Comparison of ENCODE assay signal across 1 cellular context in the genomic region with DNA sequence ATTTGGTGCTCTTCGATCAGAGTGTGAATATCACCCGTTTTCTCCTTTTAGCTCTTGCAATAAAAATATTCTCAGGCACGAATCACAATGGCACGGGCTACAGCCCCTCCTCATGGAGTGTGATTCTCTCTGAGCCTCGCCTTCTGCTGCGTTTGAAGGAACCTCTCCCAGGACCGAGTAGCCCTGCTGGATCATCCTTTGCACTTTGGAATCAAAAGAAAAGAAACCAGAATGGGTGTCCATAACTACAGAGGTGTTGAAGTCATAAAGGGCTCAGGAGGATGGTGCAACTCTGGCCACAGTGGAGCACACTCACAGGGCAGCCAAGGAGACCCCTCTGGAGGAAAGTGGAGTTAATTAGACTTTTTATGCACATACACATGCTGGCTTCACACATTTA.
TF ChIP-seq lines count a peak whose summit lies in the region.

No MANE protein-coding gene starts in this region.

TF ChIP-seq in GM23338, 12 proteins besides CTCF, POLR2A, EP300 and RAD21 (continued from another document):
- TF ChIP-seq, protein P1, sequence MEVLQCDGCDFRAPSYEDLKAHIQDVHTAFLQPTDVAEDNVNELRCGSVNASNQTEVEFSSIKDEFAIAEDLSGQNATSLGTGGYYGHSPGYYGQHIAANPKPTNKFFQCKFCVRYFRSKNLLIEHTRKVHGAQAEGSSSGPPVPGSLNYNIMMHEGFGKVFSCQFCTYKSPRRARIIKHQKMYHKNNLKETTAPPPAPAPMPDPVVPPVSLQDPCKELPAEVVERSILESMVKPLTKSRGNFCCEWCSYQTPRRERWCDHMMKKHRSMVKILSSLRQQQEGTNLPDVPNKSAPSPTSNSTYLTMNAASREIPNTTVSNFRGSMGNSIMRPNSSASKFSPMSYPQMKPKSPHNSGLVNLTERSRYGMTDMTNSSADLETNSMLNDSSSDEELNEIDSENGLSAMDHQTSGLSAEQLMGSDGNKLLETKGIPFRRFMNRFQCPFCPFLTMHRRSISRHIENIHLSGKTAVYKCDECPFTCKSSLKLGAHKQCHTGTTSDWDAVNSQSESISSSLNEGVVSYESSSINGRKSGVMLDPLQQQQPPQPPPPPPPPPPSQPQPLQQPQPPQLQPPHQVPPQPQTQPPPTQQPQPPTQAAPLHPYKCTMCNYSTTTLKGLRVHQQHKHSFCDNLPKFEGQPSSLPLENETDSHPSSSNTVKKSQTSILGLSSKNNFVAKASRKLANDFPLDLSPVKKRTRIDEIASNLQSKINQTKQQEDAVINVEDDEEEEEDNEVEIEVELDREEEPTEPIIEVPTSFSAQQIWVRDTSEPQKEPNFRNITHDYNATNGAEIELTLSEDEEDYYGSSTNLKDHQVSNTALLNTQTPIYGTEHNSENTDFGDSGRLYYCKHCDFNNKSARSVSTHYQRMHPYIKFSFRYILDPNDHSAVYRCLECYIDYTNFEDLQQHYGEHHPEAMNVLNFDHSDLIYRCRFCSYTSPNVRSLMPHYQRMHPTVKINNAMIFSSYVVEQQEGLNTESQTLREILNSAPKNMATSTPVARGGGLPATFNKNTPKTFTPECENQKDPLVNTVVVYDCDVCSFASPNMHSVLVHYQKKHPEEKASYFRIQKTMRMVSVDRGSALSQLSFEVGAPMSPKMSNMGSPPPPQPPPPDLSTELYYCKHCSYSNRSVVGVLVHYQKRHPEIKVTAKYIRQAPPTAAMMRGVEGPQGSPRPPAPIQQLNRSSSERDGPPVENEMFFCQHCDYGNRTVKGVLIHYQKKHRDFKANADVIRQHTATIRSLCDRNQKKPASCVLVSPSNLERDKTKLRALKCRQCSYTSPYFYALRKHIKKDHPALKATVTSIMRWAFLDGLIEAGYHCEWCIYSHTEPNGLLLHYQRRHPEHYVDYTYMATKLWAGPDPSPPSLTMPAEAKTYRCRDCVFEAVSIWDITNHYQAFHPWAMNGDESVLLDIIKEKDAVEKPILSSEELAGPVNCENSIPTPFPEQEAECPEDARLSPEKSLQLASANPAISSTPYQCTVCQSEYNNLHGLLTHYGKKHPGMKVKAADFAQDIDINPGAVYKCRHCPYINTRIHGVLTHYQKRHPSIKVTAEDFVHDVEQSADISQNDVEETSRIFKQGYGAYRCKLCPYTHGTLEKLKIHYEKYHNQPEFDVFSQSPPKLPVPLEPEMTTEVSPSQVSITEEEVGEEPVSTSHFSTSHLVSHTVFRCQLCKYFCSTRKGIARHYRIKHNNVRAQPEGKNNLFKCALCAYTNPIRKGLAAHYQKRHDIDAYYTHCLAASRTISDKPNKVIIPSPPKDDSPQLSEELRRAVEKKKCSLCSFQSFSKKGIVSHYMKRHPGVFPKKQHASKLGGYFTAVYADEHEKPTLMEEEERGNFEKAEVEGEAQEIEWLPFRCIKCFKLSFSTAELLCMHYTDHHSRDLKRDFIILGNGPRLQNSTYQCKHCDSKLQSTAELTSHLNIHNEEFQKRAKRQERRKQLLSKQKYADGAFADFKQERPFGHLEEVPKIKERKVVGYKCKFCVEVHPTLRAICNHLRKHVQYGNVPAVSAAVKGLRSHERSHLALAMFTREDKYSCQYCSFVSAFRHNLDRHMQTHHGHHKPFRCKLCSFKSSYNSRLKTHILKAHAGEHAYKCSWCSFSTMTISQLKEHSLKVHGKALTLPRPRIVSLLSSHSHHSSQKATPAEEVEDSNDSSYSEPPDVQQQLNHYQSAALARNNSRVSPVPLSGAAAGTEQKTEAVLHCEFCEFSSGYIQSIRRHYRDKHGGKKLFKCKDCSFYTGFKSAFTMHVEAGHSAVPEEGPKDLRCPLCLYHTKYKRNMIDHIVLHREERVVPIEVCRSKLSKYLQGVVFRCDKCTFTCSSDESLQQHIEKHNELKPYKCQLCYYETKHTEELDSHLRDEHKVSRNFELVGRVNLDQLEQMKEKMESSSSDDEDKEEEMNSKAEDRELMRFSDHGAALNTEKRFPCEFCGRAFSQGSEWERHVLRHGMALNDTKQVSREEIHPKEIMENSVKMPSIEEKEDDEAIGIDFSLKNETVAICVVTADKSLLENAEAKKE (CRISPR knock-in tag; IDR thresholded peaks at IDR 0.05) = no peak
- no peak for TF ChIP-seq ZNF331 (CRISPR knock-in tag; IDR thresholded peaks at IDR 0.05; ENCODE audit: low read depth)
- no peak for TF ChIP-seq ZNF114 (CRISPR knock-in tag; IDR thresholded peaks at IDR 0.05)
- no peak for TF ChIP-seq CREB1 (CRISPR knock-in tag; IDR thresholded peaks at IDR 0.05; ENCODE audit: low read depth)
- TF ChIP-seq, protein P2, sequence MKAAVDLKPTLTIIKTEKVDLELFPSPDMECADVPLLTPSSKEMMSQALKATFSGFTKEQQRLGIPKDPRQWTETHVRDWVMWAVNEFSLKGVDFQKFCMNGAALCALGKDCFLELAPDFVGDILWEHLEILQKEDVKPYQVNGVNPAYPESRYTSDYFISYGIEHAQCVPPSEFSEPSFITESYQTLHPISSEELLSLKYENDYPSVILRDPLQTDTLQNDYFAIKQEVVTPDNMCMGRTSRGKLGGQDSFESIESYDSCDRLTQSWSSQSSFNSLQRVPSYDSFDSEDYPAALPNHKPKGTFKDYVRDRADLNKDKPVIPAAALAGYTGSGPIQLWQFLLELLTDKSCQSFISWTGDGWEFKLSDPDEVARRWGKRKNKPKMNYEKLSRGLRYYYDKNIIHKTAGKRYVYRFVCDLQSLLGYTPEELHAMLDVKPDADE (IDR thresholded peaks at IDR 0.05) = no peak
- no peak for TF ChIP-seq EZH2 (IDR thresholded peaks at IDR 0.05; ENCODE audit: low read depth, unreplicated experiment)
- no peak for TF ChIP-seq JUNB (IDR thresholded peaks at IDR 0.05; ENCODE audit: unreplicated experiment)
- TF ChIP-seq, protein P3, sequence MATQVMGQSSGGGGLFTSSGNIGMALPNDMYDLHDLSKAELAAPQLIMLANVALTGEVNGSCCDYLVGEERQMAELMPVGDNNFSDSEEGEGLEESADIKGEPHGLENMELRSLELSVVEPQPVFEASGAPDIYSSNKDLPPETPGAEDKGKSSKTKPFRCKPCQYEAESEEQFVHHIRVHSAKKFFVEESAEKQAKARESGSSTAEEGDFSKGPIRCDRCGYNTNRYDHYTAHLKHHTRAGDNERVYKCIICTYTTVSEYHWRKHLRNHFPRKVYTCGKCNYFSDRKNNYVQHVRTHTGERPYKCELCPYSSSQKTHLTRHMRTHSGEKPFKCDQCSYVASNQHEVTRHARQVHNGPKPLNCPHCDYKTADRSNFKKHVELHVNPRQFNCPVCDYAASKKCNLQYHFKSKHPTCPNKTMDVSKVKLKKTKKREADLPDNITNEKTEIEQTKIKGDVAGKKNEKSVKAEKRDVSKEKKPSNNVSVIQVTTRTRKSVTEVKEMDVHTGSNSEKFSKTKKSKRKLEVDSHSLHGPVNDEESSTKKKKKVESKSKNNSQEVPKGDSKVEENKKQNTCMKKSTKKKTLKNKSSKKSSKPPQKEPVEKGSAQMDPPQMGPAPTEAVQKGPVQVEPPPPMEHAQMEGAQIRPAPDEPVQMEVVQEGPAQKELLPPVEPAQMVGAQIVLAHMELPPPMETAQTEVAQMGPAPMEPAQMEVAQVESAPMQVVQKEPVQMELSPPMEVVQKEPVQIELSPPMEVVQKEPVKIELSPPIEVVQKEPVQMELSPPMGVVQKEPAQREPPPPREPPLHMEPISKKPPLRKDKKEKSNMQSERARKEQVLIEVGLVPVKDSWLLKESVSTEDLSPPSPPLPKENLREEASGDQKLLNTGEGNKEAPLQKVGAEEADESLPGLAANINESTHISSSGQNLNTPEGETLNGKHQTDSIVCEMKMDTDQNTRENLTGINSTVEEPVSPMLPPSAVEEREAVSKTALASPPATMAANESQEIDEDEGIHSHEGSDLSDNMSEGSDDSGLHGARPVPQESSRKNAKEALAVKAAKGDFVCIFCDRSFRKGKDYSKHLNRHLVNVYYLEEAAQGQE (IDR thresholded peaks at IDR 0.05; ENCODE audit: unreplicated experiment) = no peak
